ENCODE assay signal across 8 cellular contexts in the genomic region with DNA sequence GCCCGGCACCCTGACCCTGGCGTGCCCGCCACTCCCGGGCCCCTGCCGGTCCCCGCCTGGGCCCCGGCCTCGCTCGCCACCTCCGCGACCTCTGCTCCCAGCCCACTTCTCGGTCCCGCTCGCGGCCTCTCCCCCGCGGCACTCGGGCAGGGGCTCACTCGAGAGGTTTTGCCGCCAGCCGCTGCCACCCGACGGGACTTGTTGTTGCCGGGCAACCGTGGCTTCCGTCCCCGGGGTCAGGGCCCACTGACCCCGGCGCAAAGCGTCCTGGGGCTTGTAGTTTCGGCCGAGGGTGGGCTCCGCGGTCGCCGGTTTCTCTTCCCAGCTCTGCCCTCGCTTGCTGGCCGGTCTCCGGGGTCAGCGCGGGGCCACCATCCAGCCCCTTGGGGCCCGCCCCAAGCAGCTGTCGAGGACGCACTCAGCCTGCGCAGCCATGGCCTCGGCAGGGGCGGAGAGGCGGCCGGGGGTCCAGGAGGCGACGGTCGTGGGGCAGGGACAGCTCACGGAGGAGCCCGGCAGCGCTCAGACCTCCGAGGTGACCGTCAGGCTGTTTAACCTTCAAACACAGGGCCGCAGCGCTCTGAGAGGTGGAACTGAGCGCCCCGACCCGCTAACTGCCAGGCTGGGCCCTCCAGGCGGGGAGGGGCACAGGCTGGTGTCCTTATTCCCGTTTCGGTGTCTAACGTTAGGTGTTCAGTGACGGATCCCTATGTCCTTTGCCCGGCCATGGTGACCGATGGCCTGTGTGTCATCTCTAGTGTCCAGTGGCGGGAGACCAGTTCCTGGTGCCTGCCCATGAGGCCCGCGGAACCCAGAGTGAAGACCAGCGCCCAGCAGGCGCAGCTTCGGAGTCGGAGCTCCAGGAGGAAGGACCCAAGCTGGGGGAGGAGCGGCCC. TPM values are rescaled to one million over a fixed set of nuclear protein-coding genes. Genes with fewer than 3 reads are reported as not detected.
A peak's percentile ranks its signal among the peaks of the same experiment; 100 is the strongest.
DNase-seq lines count a peak whose midpoint lies in the region; ATAC-seq and TF ChIP-seq lines count a peak whose summit lies in the region.

A gene with protein sequence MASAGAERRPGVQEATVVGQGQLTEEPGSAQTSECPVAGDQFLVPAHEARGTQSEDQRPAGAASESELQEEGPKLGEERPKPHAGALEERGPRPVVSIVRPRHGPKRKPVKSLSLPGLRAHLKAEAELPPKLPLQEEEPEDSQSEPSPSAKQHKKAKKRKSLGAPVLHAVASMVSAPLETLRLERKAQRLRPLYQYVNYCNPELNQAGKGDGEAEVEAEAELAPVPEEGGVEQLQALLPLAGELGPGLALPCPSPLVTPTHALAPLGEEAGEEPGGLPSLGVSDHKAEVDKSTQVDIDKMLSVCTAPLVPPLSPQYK (plus strand): TSS at position 277 of the 896 bp plus-strand sequence. CDS start 157 bp downstream, at position 434.
A gene with protein sequence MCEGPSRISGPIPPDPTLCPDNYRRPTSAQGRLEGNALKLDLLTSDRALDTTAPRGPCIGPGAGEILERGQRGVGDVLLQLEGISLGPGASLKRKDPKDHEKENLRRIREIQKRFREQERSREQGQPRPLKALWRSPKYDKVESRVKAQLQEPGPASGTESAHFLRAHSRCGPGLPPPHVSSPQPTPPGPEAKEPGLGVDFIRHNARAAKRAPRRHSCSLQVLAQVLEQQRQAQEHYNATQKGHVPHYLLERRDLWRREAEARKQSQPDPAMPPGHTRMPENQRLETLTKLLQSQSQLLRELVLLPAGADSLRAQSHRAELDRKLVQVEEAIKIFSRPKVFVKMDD (minus strand): TSS at position 213 of the 896 bp plus-strand sequence. CDS start 308 bp downstream, outside the sequence.

- no peaks in the 10 kb centered on the region for H3K9me3 Mint-ChIP-seq in activated T-helper 1 cell treated with anti-CD3 and anti-CD28 coated beads, Interleukin-12 subunit alpha, Interleukin-12 subunit beta, Interleukin-2, Interleukin-4 antibody, amounts not matched to agents 30 ng/mL and 10 ng/mL and 1 ng/mL, durations not matched to agents 14 hours and 24 hours and 36 hours
- H3K9me3 Mint-ChIP-seq in naive thymus-derived CD8-positive, alpha-beta T cell, result no peaks in the 10 kb centered on the region
- no peaks in the 10 kb centered on the region for H3K9me3 Mint-ChIP-seq in stimulated activated naive B cell treated with anti-CD40 and anti-IgM and Interleukin-4, amounts not matched to agents 10 μg/mL and 1 μg/mL and 100 μg/mL, for 72 hours

- H3K36me3 ChIP-seq in Panc1 (ENCODE audit: control insufficient read depth, insufficient read depth, low read length), result no peaks in the 10 kb centered on the region

- peak within 1 kb of the TSS; percentile 64 for H3K4me3 ChIP-seq in AG10803 (ENCODE audit: low read length)
- H3K4me3 ChIP-seq in Panc1 (ENCODE audit: low read depth in 2 of 2, low read length in 2 of 2), result peak within 1 kb of the TSS; percentile 51 to 56
- peak within 1 kb of the TSS; percentile 57 for H3K4me3 ChIP-seq in fibroblast of mammary gland (ENCODE audit: control insufficient read depth, low read depth, low read length)

- peaks cover 5% of the 10 kb centered on the region for H3K4me1 Mint-ChIP-seq in activated T-helper 1 cell treated with anti-CD3 and anti-CD28 coated beads, Interleukin-12 subunit alpha, Interleukin-12 subunit beta, Interleukin-2, Interleukin-4 antibody, amounts not matched to agents 30 ng/mL and 10 ng/mL and 1 ng/mL, durations not matched to agents 14 hours and 24 hours and 36 hours (ENCODE audit: low read depth)
- peaks cover 6 to 30% (median 25%) of the 10 kb centered on the region in 4 donors for H3K4me1 Mint-ChIP-seq in naive thymus-derived CD8-positive, alpha-beta T cell
- peaks cover 38 to 50% of the 10 kb centered on the region in 2 donors for H3K4me1 Mint-ChIP-seq in stimulated activated naive B cell treated with anti-CD40 and anti-IgM and Interleukin-4, amounts not matched to agents 10 μg/mL and 1 μg/mL and 100 μg/mL, for 72 hours

- no peaks in the 10 kb centered on the region for H3K27me3 ChIP-seq in Panc1 (ENCODE audit: control insufficient read depth, insufficient read depth, low read length)

- peak; percentile 71 for DNase-seq in AG10803 (ENCODE audit: low read depth)
- no peak for DNase-seq in Panc1 (ENCODE audit: low read depth, low spot score)
- DNase-seq in activated T-helper 1 cell treated with anti-CD3 and anti-CD28 coated beads, Interleukin-12 subunit alpha, Interleukin-12 subunit beta, Interleukin-2, Interleukin-4 antibody, amounts not matched to agents 30 ng/mL and 10 ng/mL and 1 ng/mL, durations not matched to agents 14 hours and 24 hours and 36 hours (ENCODE audit: low spot score), result peak; percentile 78
- peak; percentile 64 for DNase-seq in fibroblast of mammary gland (ENCODE audit: low read depth)
- peak; percentile 70 to 92 (median 78) for DNase-seq in naive thymus-derived CD8-positive, alpha-beta T cell
- peak; percentile 69 for DNase-seq in stimulated activated naive B cell treated with anti-CD40 and anti-IgM and Interleukin-4, amounts not matched to agents 10 μg/mL and 1 μg/mL and 100 μg/mL, for 72 hours

- H3K4me1 ChIP-seq in Panc1 (ENCODE audit: control insufficient read depth, insufficient read depth, low read length), result peaks cover 14% of the 10 kb centered on the region

- H3K27ac ChIP-seq in Panc1 (ENCODE audit: low read length), result peak within 1 kb of the TSS; percentile 75

- CTCF ChIA-PET in Panc1 (lab: Charles Lee), result interaction anchor here (0.5 kb wide), 1 partner anchor 22 kb away, joined by 3 read pairs; no protein-coding TSS in a partner anchor

- H3K27ac Mint-ChIP-seq in activated T-helper 1 cell treated with anti-CD3 and anti-CD28 coated beads, Interleukin-12 subunit alpha, Interleukin-12 subunit beta, Interleukin-2, Interleukin-4 antibody, amounts not matched to agents 30 ng/mL and 10 ng/mL and 1 ng/mL, durations not matched to agents 14 hours and 24 hours and 36 hours, result peak within 1 kb of the TSS; percentile 40
- peak within 1 kb of the TSS in 9 of 10 donors; percentile 29 to 93 (median 83) for H3K27ac Mint-ChIP-seq in naive thymus-derived CD8-positive, alpha-beta T cell
- peak within 1 kb of the TSS; percentile 97 for H3K27ac Mint-ChIP-seq in stimulated activated naive B cell treated with anti-CD40 and anti-IgM and Interleukin-4, amounts not matched to agents 10 μg/mL and 1 μg/mL and 100 μg/mL, for 72 hours

- intact Hi-C loops in Panc1 (cut with micrococcal nuclease; ENCODE audit: unreplicated experiment), result no loop called here
- intact Hi-C loops in activated T-helper 1 cell treated with anti-CD3 and anti-CD28 coated beads, Interleukin-12 subunit alpha, Interleukin-12 subunit beta, Interleukin-2, Interleukin-4 antibody, amounts not matched to agents 30 ng/mL and 10 ng/mL and 1 ng/mL, durations not matched to agents 14 hours and 24 hours and 36 hours (cut with micrococcal nuclease), result no loop called here

- BruUV-seq in Panc1 (replicated peaks; lab: Mats Ljungman, UMichigan), result no TSS peak

- H3K27me3 Mint-ChIP-seq in activated T-helper 1 cell treated with anti-CD3 and anti-CD28 coated beads, Interleukin-12 subunit alpha, Interleukin-12 subunit beta, Interleukin-2, Interleukin-4 antibody, amounts not matched to agents 30 ng/mL and 10 ng/mL and 1 ng/mL, durations not matched to agents 14 hours and 24 hours and 36 hours (ENCODE audit: insufficient read depth), result no peaks in the 10 kb centered on the region
- no peaks in the 10 kb centered on the region for H3K27me3 Mint-ChIP-seq in naive thymus-derived CD8-positive, alpha-beta T cell
- H3K27me3 Mint-ChIP-seq in stimulated activated naive B cell treated with anti-CD40 and anti-IgM and Interleukin-4, amounts not matched to agents 10 μg/mL and 1 μg/mL and 100 μg/mL, for 72 hours, result no peaks in the 10 kb centered on the region

- ATAC-seq in HG03571 (IDR thresholded peaks at IDR 0.05; ENCODE audit: unreplicated experiment) (peak; percentile 43), Panc1 (peak; percentile 78)
- peak; percentile 67 to 69 for ATAC-seq in naive thymus-derived CD8-positive, alpha-beta T cell
- peak; percentile 68 to 81 for ATAC-seq in stimulated activated naive B cell treated with anti-CD40 and anti-IgM and Interleukin-4, amounts not matched to agents 10 μg/mL and 1 μg/mL and 100 μg/mL, for 72 hours (replicated peaks)

- TF ChIP-seq CTCF in AG10803 (conservative IDR thresholded peaks at IDR 0.05; ENCODE audit: low read length) (no peak), Panc1 (IDR thresholded peaks at IDR 0.05) (no peak), fibroblast of mammary gland (conservative IDR thresholded peaks at IDR 0.05; ENCODE audit: control insufficient read depth, insufficient read depth, low read depth, low read length) (no peak)

- TF ChIP-seq POLR2A in GM19099 (IDR thresholded peaks at IDR 0.05; ENCODE audit: extremely low read depth, insufficient read length, low read depth), result peak; percentile 15

- in situ Hi-C loops in Panc1 (cut with HindIII; ENCODE audit: low pct_unique_long_range_greater_than_20kb, low sequenced_read_pairs), result no loop called here

- peak within 1 kb of the TSS; percentile 83 for H3K4me3 Mint-ChIP-seq in activated T-helper 1 cell treated with anti-CD3 and anti-CD28 coated beads, Interleukin-12 subunit alpha, Interleukin-12 subunit beta, Interleukin-2, Interleukin-4 antibody, amounts not matched to agents 30 ng/mL and 10 ng/mL and 1 ng/mL, durations not matched to agents 14 hours and 24 hours and 36 hours
- peak within 1 kb of the TSS; percentile 74 to 95 (median 86) for H3K4me3 Mint-ChIP-seq in naive thymus-derived CD8-positive, alpha-beta T cell
- H3K4me3 Mint-ChIP-seq in stimulated activated naive B cell treated with anti-CD40 and anti-IgM and Interleukin-4, amounts not matched to agents 10 μg/mL and 1 μg/mL and 100 μg/mL, for 72 hours, result peak within 1 kb of the TSS; percentile 97 to 100

- H3K36me3 Mint-ChIP-seq in activated T-helper 1 cell treated with anti-CD3 and anti-CD28 coated beads, Interleukin-12 subunit alpha, Interleukin-12 subunit beta, Interleukin-2, Interleukin-4 antibody, amounts not matched to agents 30 ng/mL and 10 ng/mL and 1 ng/mL, durations not matched to agents 14 hours and 24 hours and 36 hours (ENCODE audit: low read depth), result no peaks in the 10 kb centered on the region
- H3K36me3 Mint-ChIP-seq in naive thymus-derived CD8-positive, alpha-beta T cell, result no peaks in the 10 kb centered on the region
- peaks cover 7 to 14% of the 10 kb centered on the region in 2 donors for H3K36me3 Mint-ChIP-seq in stimulated activated naive B cell treated with anti-CD40 and anti-IgM and Interleukin-4, amounts not matched to agents 10 μg/mL and 1 μg/mL and 100 μg/mL, for 72 hours

- POLR2A ChIA-PET in Panc1 (lab: Charles Lee), result interaction anchor here (0.6 kb wide), 1 partner anchor 39 kb away, joined by 3 read pairs; no protein-coding TSS in a partner anchor
- POLR2A ChIA-PET in naive thymus-derived CD8-positive, alpha-beta T cell (lab: Charles Lee), result interaction anchor here (1.0 to 6.6 kb wide), 12 partner anchors 22 to 268 kb away, joined by 3 to 41 read pairs (median 10); a partner anchor contains a TSS

- no peaks in the 10 kb centered on the region for H3K9me3 ChIP-seq in Panc1 (ENCODE audit: control insufficient read depth, insufficient read depth, low read depth, low read length)

RNA-seq across cellular contexts. Expression of the first gene that starts in this region (rescaled TPM):
- total RNA-seq in Panc1 (2021; ENCODE audit: unreplicated experiment), result 0.80 TPM
- polyA plus RNA-seq in Panc1 (2012; ENCODE audit: insufficient read length), result 1.4 TPM
- total RNA-seq in activated T-helper 1 cell treated with anti-CD3 and anti-CD28 coated beads, Interleukin-12 subunit alpha, Interleukin-12 subunit beta, Interleukin-2, Interleukin-4 antibody, amounts not matched to agents 30 ng/mL and 10 ng/mL and 1 ng/mL, durations not matched to agents 14 hours and 24 hours and 36 hours, result 0.86 and 1.4 TPM in 2 replicates
- 1 to 10 TPM; 4.7 to 6.1 TPM for total RNA-seq in naive thymus-derived CD8-positive, alpha-beta T cell
- polyA plus RNA-seq in naive thymus-derived CD8-positive, alpha-beta T cell, result 1 to 10 TPM; 4.3 to 5.1 (median 4.3) TPM

RNA-seq across cellular contexts. Expression of the second gene that starts in this region (rescaled TPM):
- 14.6 TPM for total RNA-seq in Panc1 (2021; ENCODE audit: unreplicated experiment)
- 18.3 TPM for polyA plus RNA-seq in Panc1 (2012; ENCODE audit: insufficient read length)
- total RNA-seq in activated T-helper 1 cell treated with anti-CD3 and anti-CD28 coated beads, Interleukin-12 subunit alpha, Interleukin-12 subunit beta, Interleukin-2, Interleukin-4 antibody, amounts not matched to agents 30 ng/mL and 10 ng/mL and 1 ng/mL, durations not matched to agents 14 hours and 24 hours and 36 hours, result 11.0 and 11.8 TPM in 2 replicates
- total RNA-seq in naive thymus-derived CD8-positive, alpha-beta T cell, result 1 to 10 TPM; 7.5 to 8.4 TPM
- polyA plus RNA-seq in naive thymus-derived CD8-positive, alpha-beta T cell, result 1 to 10 TPM; 1.5 to 2.8 (median 1.6) TPM

Comparison
In these comparisons a context has a peak if more than half of its experiments do, and no peak if none do; other contexts are left out.
1. H3K27ac Mint-ChIP-seq: peak in every context shown above with its lines; median percentile 97 in stimulated activated naive B cell treated with anti-CD40 and anti-IgM and Interleukin-4, amounts not matched to agents 10 μg/mL and 1 μg/mL and 100 μg/mL, for 72 hours; 83 in naive thymus-derived CD8-positive, alpha-beta T cell; 40 in activated T-helper 1 cell treated with anti-CD3 and anti-CD28 coated beads, Interleukin-12 subunit alpha, Interleukin-12 subunit beta, Interleukin-2, Interleukin-4 antibody, amounts not matched to agents 30 ng/mL and 10 ng/mL and 1 ng/mL, durations not matched to agents 14 hours and 24 hours and 36 hours.